Comparison of ENCODE assay signal across 8 cellular contexts in genomic region chr4:184983660-184984356, GRCh38. TPM values are rescaled to one million over a fixed set of nuclear protein-coding genes. Genes with fewer than 3 reads are reported as not detected.
A peak's percentile ranks its signal among the peaks of the same experiment; 100 is the strongest.
DNase-seq lines count a peak whose midpoint lies in the region; ATAC-seq and TF ChIP-seq lines count a peak whose summit lies in the region.

No MANE protein-coding gene starts in this region.

- no peaks in the 10 kb centered on the region for H3K9me2 ChIP-seq in neural cell (ENCODE audit: insufficient read depth, low read length)

- in situ Hi-C loops in ACHN (cut with HindIII; ENCODE audit: low pct_ligation_motif_present, low pct_unique_long_range_greater_than_20kb, low sequenced_read_pairs), result no loop called here

- peak; percentile 80 for ATAC-seq in GM18505 (IDR thresholded peaks at IDR 0.05; ENCODE audit: unreplicated experiment)
- ATAC-seq in HG03095 (IDR thresholded peaks at IDR 0.05; ENCODE audit: unreplicated experiment), result peak; percentile 80
- no peak for ATAC-seq in thoracic aorta (ENCODE audit: insufficient number of reproducible peaks, low FRiP score, low read depth)

- no peak overlapping the region for H3K4me3 ChIP-seq in epithelial cell of esophagus (ENCODE audit: low read length)
- H3K4me3 ChIP-seq in neural cell (ENCODE audit: low read length), result no peak overlapping the region
- no peak overlapping the region for H3K4me3 ChIP-seq in thoracic aorta

- H3K36me3 ChIP-seq in neural cell (ENCODE audit: insufficient read depth, low read length) (no peaks in the 10 kb centered on the region), thoracic aorta (no peaks in the 10 kb centered on the region)

- no peaks in the 10 kb centered on the region for H3K79me2 ChIP-seq in neural cell (replicated peaks; ENCODE audit: insufficient read depth, low read length)

- H3K9me3 ChIP-seq in neural cell (ENCODE audit: low read length) (no peaks in the 10 kb centered on the region), thoracic aorta (no peaks in the 10 kb centered on the region)

- H2AFZ ChIP-seq in neural cell (ENCODE audit: low read depth, low read length), result no peak overlapping the region

- H3K9ac ChIP-seq in neural cell (ENCODE audit: low read length), result no peak overlapping the region

- peak; percentile 54 for TF ChIP-seq RAD21 in neural cell (conservative IDR thresholded peaks at IDR 0.05)

- H3K27me3 ChIP-seq in neural cell (ENCODE audit: insufficient read depth, low read depth, low read length), result no peaks in the 10 kb centered on the region
- no peaks in the 10 kb centered on the region for H3K27me3 ChIP-seq in thoracic aorta (replicated peaks; ENCODE audit: insufficient read depth)

- H3K4me2 ChIP-seq in neural cell (ENCODE audit: low read length), result no peak overlapping the region

- H4K20me1 ChIP-seq in neural cell (ENCODE audit: insufficient read depth), result no peaks in the 10 kb centered on the region

- H3F3A ChIP-seq in neural cell (ENCODE audit: insufficient read depth, low read length, poor library complexity, severe bottlenecking), result no peaks in the 10 kb centered on the region

- DNase-seq in ACHN (peak; percentile 75), NCI-H2227 treated with DMSO at 0.1 percent for 48 hours (lab: John Stamatoyannopoulos, UW) (peak; percentile 30), epithelial cell of esophagus (ENCODE audit: low read depth) (peak; percentile 38), thoracic aorta (ENCODE audit: low spot score) (no peak)
- peak; percentile 72 to 76 for DNase-seq in activated CD4-positive, alpha-beta T cell treated with anti-CD3 and anti-CD28 coated beads, Interleukin-2, amount 50 U/mL, for 48 hours

- peaks cover 0 to 11% of the 10 kb centered on the region in 2 donors for H3K4me1 ChIP-seq in thoracic aorta (ENCODE audit: control insufficient read depth in 1 of 2, low read depth in 2 of 2)

- TF ChIP-seq EP300 in neural cell (conservative IDR thresholded peaks at IDR 0.05; ENCODE audit: poor library complexity, severe bottlenecking), result no peak

- TF ChIP-seq CTCF in epithelial cell of esophagus (IDR thresholded peaks at IDR 0.05; ENCODE audit: insufficient read depth, low read depth, low read length, missing control alignments), result peak; percentile 46
- peak; percentile 39 for TF ChIP-seq CTCF in neural cell (IDR thresholded peaks at IDR 0.05; ENCODE audit: poor library complexity, severe bottlenecking)
- TF ChIP-seq CTCF in thoracic aorta (IDR thresholded peaks at IDR 0.05), result peak; percentile 26

- TF ChIP-seq POLR2A in GM18505 (IDR thresholded peaks at IDR 0.05; ENCODE audit: borderline replicate concordance, extremely low read depth, insufficient read depth, insufficient read length), result no peak

- H3K27ac ChIP-seq in neural cell (ENCODE audit: low read length), result no peak overlapping the region
- no peak overlapping the region for H3K27ac ChIP-seq in thoracic aorta

TF ChIP-seq in neural cell, 6 proteins besides CTCF, POLR2A, EP300 and RAD21:
- TF ChIP-seq TAF1 (IDR thresholded peaks at IDR 0.05; ENCODE audit: low read depth), result no peak
- TF ChIP-seq POLR2AphosphoS5 (IDR thresholded peaks at IDR 0.05), result no peak
- TF ChIP-seq MXI1 (conservative IDR thresholded peaks at IDR 0.05; ENCODE audit: poor library complexity, severe bottlenecking), result no peak
- TF ChIP-seq EZH2 (IDR thresholded peaks at IDR 0.05; ENCODE audit: borderline replicate concordance, insufficient read depth, low read length, poor library complexity, severe bottlenecking), result no peak
- TF ChIP-seq SMC3 (conservative IDR thresholded peaks at IDR 0.05; ENCODE audit: poor library complexity), result peak; percentile 18
- no peak for TF ChIP-seq REST (IDR thresholded peaks at IDR 0.05; ENCODE audit: borderline replicate concordance)

RNA-seq across cellular contexts. Expression of gene HELT, which starts 34.5 kb away (rescaled TPM):
- not detected in 2 replicates for polyA plus RNA-seq in neural cell
- polyA minus RNA-seq in neural cell, result not detected in 2 replicates
- not detected for total RNA-seq in thoracic aorta
